In genomic region chr5:156326718-156327259, GRCh38 we compare ENCODE assay signal across 10 cellular contexts. TPM values are rescaled to one million over a fixed set of nuclear protein-coding genes. Genes with fewer than 3 reads are reported as not detected.
DNase-seq lines count a peak whose midpoint lies in the region; ATAC-seq, FAIRE-seq and TF ChIP-seq lines count a peak whose summit lies in the region.
"Had no signal": no experiment of that assay in that cellular context is flagged by ENCODE, and none has a peak within 500 bp of the region (broad histone marks: within the 10 kb centered on the region; RNA-seq: fewer than 3 reads in every experiment).

Gene SGCD (plus strand): TSS chr5:156327164.

- H3K36me3 ChIP-seq in adrenal gland (replicated peaks in 1 of 2) (no peaks in the 10 kb centered on the region), pancreas (no peaks in the 10 kb centered on the region)

- H3K9me3 Mint-ChIP-seq in activated T-helper 2 cell treated with anti-CD3 and anti-CD28 coated beads, Interferon-gamma antibody, Interleukin-2, Interleukin-4, amounts not matched to agents 10 μg/mL and 5 μg/mL and 100 μg/mL, durations not matched to agents 14 hours and 24 hours and 36 hours, result no peaks in the 10 kb centered on the region

- no peaks in the 10 kb centered on the region for H3K36me3 Mint-ChIP-seq in activated T-helper 2 cell treated with anti-CD3 and anti-CD28 coated beads, Interferon-gamma antibody, Interleukin-2, Interleukin-4, amounts not matched to agents 10 μg/mL and 5 μg/mL and 100 μg/mL, durations not matched to agents 14 hours and 24 hours and 36 hours (ENCODE audit: low read depth)

- ATAC-seq in Right ventricle myocardium inferior (peak; percentile 87), pancreas (peak; percentile 21 to 88 (median 77)), HG03571 (IDR thresholded peaks at IDR 0.05; ENCODE audit: unreplicated experiment) (no peak)

- H3K4me3 ChIP-seq in AG10803 (ENCODE audit: low read length) (peak within 1 kb of the TSS; percentile 79), adrenal gland (peak within 1 kb of the TSS in 2 of 4 donors; percentile 13 to 46), pancreas (peak within 1 kb of the TSS in 2 of 4 donors; percentile 10 to 19)

- H3K4me1 ChIP-seq in adrenal gland (replicated peaks in 1 of 2) (peaks cover 5% of the 10 kb centered on the region in 2 donors), pancreas (no peaks in the 10 kb centered on the region)

- no peak within 1 kb of the TSS for H3K27ac Mint-ChIP-seq in activated T-helper 2 cell treated with anti-CD3 and anti-CD28 coated beads, Interferon-gamma antibody, Interleukin-2, Interleukin-4, amounts not matched to agents 10 μg/mL and 5 μg/mL and 100 μg/mL, durations not matched to agents 14 hours and 24 hours and 36 hours

- DNase-seq in AG10803 (ENCODE audit: low read depth), result peak; percentile 98
- peak; percentile 57 to 78 (median 75) for DNase-seq in adrenal gland
- peak; percentile 83 for DNase-seq in Right ventricle myocardium inferior (ENCODE audit: missing footprints)
- peak; percentile 2 to 69 (median 28) for DNase-seq in pancreas
- DNase-seq in SHP77 (lab: John Stamatoyannopoulos, UW), result no peak
- DNase-seq in GM10266 (ENCODE audit: extremely low spot score), result no peak
- no peak for DNase-seq in activated T-helper 2 cell treated with anti-CD3 and anti-CD28 coated beads, Interferon-gamma antibody, Interleukin-2, Interleukin-4, amounts not matched to agents 10 μg/mL and 5 μg/mL and 100 μg/mL, durations not matched to agents 14 hours and 24 hours and 36 hours (ENCODE audit: low spot score)
- DNase-seq: DND-41, small intestine had no signal

- peak in 1 of 2 donors; percentile 68 for TF ChIP-seq POLR2A in adrenal gland (IDR thresholded peaks at IDR 0.05)

- H3K27me3 ChIP-seq in adrenal gland, result no peaks in the 10 kb centered on the region
- H3K27me3 ChIP-seq in pancreas, result no peaks in the 10 kb centered on the region

- peak; percentile 37 for TF ChIP-seq CTCF in AG10803 (conservative IDR thresholded peaks at IDR 0.05; ENCODE audit: low read length)
- no peak for TF ChIP-seq CTCF in adrenal gland (IDR thresholded peaks at IDR 0.05)
- no peak for TF ChIP-seq CTCF in pancreas (IDR thresholded peaks at IDR 0.05)
- TF ChIP-seq CTCF in GM10266 (IDR thresholded peaks at IDR 0.05; ENCODE audit: control insufficient read depth, insufficient read depth, low read depth, missing control alignments), result no peak

- peak within 1 kb of the TSS in 3 of 5 donors; percentile 21 to 70 (median 58) for H3K27ac ChIP-seq in adrenal gland
- H3K27ac ChIP-seq in pancreas, result no peak within 1 kb of the TSS

- WGBS in adrenal gland, 4 donors, result 16 to 46% (median 28%) methylated on average over 16 to 18 of the region's 18 CpGs
- WGBS in pancreas, 2 donors, result 40 to 45% methylated on average over 18 of the region's 18 CpGs

- H3K9me3 ChIP-seq in adrenal gland (replicated peaks in 1 of 3) (no peaks in the 10 kb centered on the region), pancreas (no peaks in the 10 kb centered on the region)

- H3K4me3 Mint-ChIP-seq in activated T-helper 2 cell treated with anti-CD3 and anti-CD28 coated beads, Interferon-gamma antibody, Interleukin-2, Interleukin-4, amounts not matched to agents 10 μg/mL and 5 μg/mL and 100 μg/mL, durations not matched to agents 14 hours and 24 hours and 36 hours (ENCODE audit: low read depth), result no peak within 1 kb of the TSS

- no peak for FAIRE-seq in pancreas (lab: Jason Lieb, UNC)
- FAIRE-seq: small intestine had no signal

- intact Hi-C loops in adrenal gland (cut with DNase I), result no loop called here
- intact Hi-C loops in Right ventricle myocardium inferior (cut with DNase I), result loop anchor here (5.0 to 10.0 kb wide), 3 partner anchors 54 to 496 kb away; no protein-coding TSS in a partner anchor
- intact Hi-C loops in pancreas (cut with DNase I), result no loop called here
- intact Hi-C loops in activated T-helper 2 cell treated with anti-CD3 and anti-CD28 coated beads, Interferon-gamma antibody, Interleukin-2, Interleukin-4, amounts not matched to agents 10 μg/mL and 5 μg/mL and 100 μg/mL, durations not matched to agents 14 hours and 24 hours and 36 hours (cut with micrococcal nuclease), result no loop called here

- peaks cover 9% of the 10 kb centered on the region for H3K27me3 Mint-ChIP-seq in activated T-helper 2 cell treated with anti-CD3 and anti-CD28 coated beads, Interferon-gamma antibody, Interleukin-2, Interleukin-4, amounts not matched to agents 10 μg/mL and 5 μg/mL and 100 μg/mL, durations not matched to agents 14 hours and 24 hours and 36 hours (ENCODE audit: low read depth)

- H3K4me1 Mint-ChIP-seq in activated T-helper 2 cell treated with anti-CD3 and anti-CD28 coated beads, Interferon-gamma antibody, Interleukin-2, Interleukin-4, amounts not matched to agents 10 μg/mL and 5 μg/mL and 100 μg/mL, durations not matched to agents 14 hours and 24 hours and 36 hours (ENCODE audit: low read depth), result no peaks in the 10 kb centered on the region

RNA-seq across cellular contexts. Expression of gene SGCD, which starts in this region (rescaled TPM):
- total RNA-seq in adrenal gland (10 to 100 TPM in 5 of 8 donors, 1 to 10 TPM in 3; 5.6 to 15.6 (median 10.6) TPM), Right ventricle myocardium inferior (75.2 TPM), pancreas (1 to 10 TPM in 2 of 6 donors, under 1 TPM in 4; 0.19 to 1.9 (median 0.62) TPM)
- polyA plus RNA-seq in adrenal gland (1 to 10 TPM; 1.0 to 6.6 (median 2.7) TPM), pancreas (under 1 TPM; 0.11 to 0.33 TPM)
- not detected in 2 replicates for total RNA-seq in activated T-helper 2 cell treated with anti-CD3 and anti-CD28 coated beads, Interferon-gamma antibody, Interleukin-2, Interleukin-4, amounts not matched to agents 10 μg/mL and 5 μg/mL and 100 μg/mL, durations not matched to agents 14 hours and 24 hours and 36 hours

Comparison
In these comparisons a context has a peak if more than half of its experiments do, and no peak if none do; other contexts are left out.
1. DNase-seq: peak in AG10803 (single experiment), adrenal gland (7 of 7), Right ventricle myocardium inferior (single experiment) and pancreas (6 of 6); none in SHP77 (0 of 2), GM10266 (single experiment) and activated T-helper 2 cell treated with anti-CD3 and anti-CD28 coated beads, Interferon-gamma antibody, Interleukin-2, Interleukin-4, amounts not matched to agents 10 μg/mL and 5 μg/mL and 100 μg/mL, durations not matched to agents 14 hours and 24 hours and 36 hours (single experiment).
2. H3K27ac ChIP-seq: peak in adrenal gland (3 of 5); none in pancreas (0 of 4).